ENCODE assay signal across 8 cellular contexts in the genomic region with DNA sequence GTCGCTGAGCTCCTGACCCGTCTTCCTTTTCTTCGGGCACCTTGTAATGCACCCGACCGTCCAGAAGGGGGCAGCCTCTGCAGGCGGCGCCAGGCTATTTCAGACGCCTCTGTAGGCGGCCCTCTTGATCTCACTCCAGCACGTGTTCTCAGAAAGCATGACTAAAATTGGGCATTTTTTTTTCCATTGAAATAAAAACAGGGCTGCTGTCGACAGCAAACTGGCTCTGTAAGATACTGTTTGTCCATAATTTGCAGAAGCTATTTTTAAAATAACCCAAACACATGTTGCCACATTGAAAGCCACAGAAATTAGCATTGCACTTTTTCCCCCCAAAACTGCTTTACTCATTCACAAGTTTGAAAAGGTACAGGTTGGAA.
DNase-seq lines count a peak whose midpoint lies in the region; ATAC-seq and TF ChIP-seq lines count a peak whose summit lies in the region.

No MANE protein-coding gene starts in this region.

- no peak for TF ChIP-seq POLR2A in right lobe of liver (IDR thresholded peaks at IDR 0.05)

- WGBS in right lobe of liver (ENCODE audit: insufficient coverage, low coverage, low lambda C conversion rate, missing lambda C conversion rate): 5% methylated on average over 11 of the region's 11 CpGs

- ATAC-seq in right lobe of liver (peak; percentile 85 to 97 (median 93)), HG03460 (IDR thresholded peaks at IDR 0.05; ENCODE audit: unreplicated experiment) (no peak)

- peak; percentile 95 for TF ChIP-seq CTCF in GM06990 (IDR thresholded peaks at IDR 0.05; ENCODE audit: insufficient read depth, low read length, poor library complexity, severe bottlenecking)
- peak; percentile 97 for TF ChIP-seq CTCF in choroid plexus epithelial cell (conservative IDR thresholded peaks at IDR 0.05; ENCODE audit: low read depth, low read length)
- peak; percentile 81 to 98 (median 92) for TF ChIP-seq CTCF in right lobe of liver (IDR thresholded peaks at IDR 0.05)

- H3K4me1 Mint-ChIP-seq in activated CD4-positive, alpha-beta T cell treated with anti-CD3 and anti-CD28 coated beads, Interleukin-2, amount 10 ng/mL, durations not matched to agents 24 days and 14 days: peaks cover 21% of the 10 kb centered on the region

- no peaks in the 10 kb centered on the region for H3K9me3 Mint-ChIP-seq in activated CD4-positive, alpha-beta T cell treated with anti-CD3 and anti-CD28 coated beads, Interleukin-2, amount 10 ng/mL, durations not matched to agents 24 days and 14 days

- H3K4me3 Mint-ChIP-seq in activated CD4-positive, alpha-beta T cell treated with anti-CD3 and anti-CD28 coated beads, Interleukin-2, amount 10 ng/mL, durations not matched to agents 24 days and 14 days: peak overlapping the region; percentile 35

- H3K27me3 ChIP-seq in GM06990 (replicated peaks; ENCODE audit: control insufficient read depth, insufficient read depth, low read length): no peaks in the 10 kb centered on the region
- peaks cover 5% of the 10 kb centered on the region; the same call in 1 of the 2 replicates for H3K27me3 ChIP-seq in HAP-1 (ENCODE audit: low read depth)
- H3K27me3 ChIP-seq in right lobe of liver: no peaks in the 10 kb centered on the region

- intact Hi-C loops in activated CD4-positive, alpha-beta T cell treated with anti-CD3 and anti-CD28 coated beads, Interleukin-2, amount 10 ng/mL, durations not matched to agents 24 days and 14 days (cut with micrococcal nuclease): loop anchor here (1.0 to 5.0 kb wide), 9 partner anchors 8 to 314 kb away; a partner anchor contains a TSS
- intact Hi-C loops in right lobe of liver (cut with DNase I): no loop called here

- H3K27ac Mint-ChIP-seq in activated CD4-positive, alpha-beta T cell treated with anti-CD3 and anti-CD28 coated beads, Interleukin-2, amount 10 ng/mL, durations not matched to agents 24 days and 14 days: peak overlapping the region; percentile 88

- H3K9me3 ChIP-seq in HAP-1 (no peaks in the 10 kb centered on the region), right lobe of liver (no peaks in the 10 kb centered on the region)

- H3K36me3 Mint-ChIP-seq in activated CD4-positive, alpha-beta T cell treated with anti-CD3 and anti-CD28 coated beads, Interleukin-2, amount 10 ng/mL, durations not matched to agents 24 days and 14 days (ENCODE audit: low read depth): peaks cover 17% of the 10 kb centered on the region

- H3K4me1 ChIP-seq in HAP-1 (no peaks in the 10 kb centered on the region), right lobe of liver (peaks cover 0 to 6% (median 0%) of the 10 kb centered on the region in 4 donors)

- H3K27ac ChIP-seq in right lobe of liver: no peak overlapping the region

- in situ Hi-C loops in HAP-1 (cut with MboI; ENCODE audit: low sequenced_read_pairs): no loop called here

- no peaks in the 10 kb centered on the region for H3K36me3 ChIP-seq in GM06990 (ENCODE audit: control insufficient read depth, insufficient read depth, low read length)
- H3K36me3 ChIP-seq in HAP-1 (replicated peaks): no peaks in the 10 kb centered on the region
- H3K36me3 ChIP-seq in right lobe of liver: no peaks in the 10 kb centered on the region

- peak; percentile 67 for DNase-seq in GM06990 (ENCODE audit: extremely low read depth, insufficient read length)
- DNase-seq in HAP-1 (ENCODE audit: low spot score in 2 of 2): peak; percentile 53 to 82
- DNase-seq in NCI-H1694 (lab: John Stamatoyannopoulos, UW): peak; percentile 9
- DNase-seq in activated CD4-positive, alpha-beta T cell treated with anti-CD3 and anti-CD28 coated beads, Interleukin-2, amount 10 ng/mL, durations not matched to agents 24 days and 14 days: peak; percentile 94
- DNase-seq in choroid plexus epithelial cell (ENCODE audit: low read depth): peak; percentile 79
- peak; percentile 70 to 77 (median 72) for DNase-seq in right lobe of liver
- peak; percentile 70 to 79 (median 76) for DNase-seq in stimulated activated CD4-positive, alpha-beta T cell treated with anti-CD3 and anti-CD28 coated beads, TNF-alpha, amount 100 ng/mL, for 48 hours (ENCODE audit: low read depth in 3 of 3)

- no peak overlapping the region for H3K4me3 ChIP-seq in GM06990 (replicated peaks; ENCODE audit: low read depth, low read length)
- H3K4me3 ChIP-seq in HAP-1: no peak overlapping the region
- H3K4me3 ChIP-seq in choroid plexus epithelial cell (ENCODE audit: low read depth, low read length): no peak overlapping the region
- no peak overlapping the region for H3K4me3 ChIP-seq in right lobe of liver

- peaks cover 8% of the 10 kb centered on the region for H3K27me3 Mint-ChIP-seq in activated CD4-positive, alpha-beta T cell treated with anti-CD3 and anti-CD28 coated beads, Interleukin-2, amount 10 ng/mL, durations not matched to agents 24 days and 14 days

Comparison
In these comparisons a context has a peak if more than half of its experiments do, and no peak if none do; other contexts are left out.
1. DNase-seq: peak in every context shown above with its lines; median percentile 94 in activated CD4-positive, alpha-beta T cell treated with anti-CD3 and anti-CD28 coated beads, Interleukin-2, amount 10 ng/mL, durations not matched to agents 24 days and 14 days; 79 in choroid plexus epithelial cell; 76 in stimulated activated CD4-positive, alpha-beta T cell treated with anti-CD3 and anti-CD28 coated beads, TNF-alpha, amount 100 ng/mL, for 48 hours; 72 in right lobe of liver; 68 in HAP-1; 67 in GM06990; 9 in NCI-H1694.